10 cellular contexts compared by ENCODE assay signal in genomic region chr21:44304041-44304738, GRCh38. TPM values are rescaled to one million over a fixed set of nuclear protein-coding genes. Genes with fewer than 3 reads are reported as not detected.
DNase-seq lines count a peak whose midpoint lies in the region; ATAC-seq and TF ChIP-seq lines count a peak whose summit lies in the region.
"Had no signal": no experiment of that assay in that cellular context is flagged by ENCODE, and none has a peak within 500 bp of the region (broad histone marks: within the 10 kb centered on the region; RNA-seq: fewer than 3 reads in every experiment).

No MANE protein-coding gene starts in this region.

- no peaks in the 10 kb centered on the region for H3K9me3 ChIP-seq in suprapubic skin

- POLR2A ChIA-PET in activated CD4-positive, alpha-beta memory T cell treated with anti-CD3 and anti-CD28 coated beads, Interleukin-2, amount 10 ng/mL, durations not matched to agents 7 days and 5 days (lab: Charles Lee) = interaction anchor here (2.1 kb wide), 1 partner anchor 11 kb away, joined by 7 read pairs; no protein-coding TSS in a partner anchor
- POLR2A ChIA-PET in activated CD4-positive, alpha-beta memory T cell treated with anti-CD3 and anti-CD28 coated beads for 36 hours (lab: Charles Lee) = interaction anchor here (1.4 kb wide), 1 partner anchor 25 kb away, joined by 5 read pairs; no protein-coding TSS in a partner anchor

- ATAC-seq in HG03469 (IDR thresholded peaks at IDR 0.05; ENCODE audit: unreplicated experiment) = no peak
- ATAC-seq: natural killer cell treated with Interleukin-12 subunit alpha and Interleukin-12 subunit beta and Interleukin-15 and Interleukin-18, amount 100 ng/mL, for 72 hours had no signal

- H3K4me3 Mint-ChIP-seq in activated CD4-positive, alpha-beta memory T cell treated with anti-CD3 and anti-CD28 coated beads, Interleukin-2, amount 10 ng/mL, durations not matched to agents 7 days and 5 days = no peak overlapping the region
- no peak overlapping the region for H3K4me3 Mint-ChIP-seq in activated CD4-positive, alpha-beta memory T cell treated with anti-CD3 and anti-CD28 coated beads for 36 hours
- H3K4me3 Mint-ChIP-seq: natural killer cell treated with Interleukin-12 subunit alpha and Interleukin-12 subunit beta and Interleukin-15 and Interleukin-18, amount 100 ng/mL, for 72 hours had no signal

- H3K4me1 ChIP-seq in suprapubic skin = peaks cover 65% of the 10 kb centered on the region

- peak overlapping the region; percentile 80 for H3K27ac Mint-ChIP-seq in activated CD4-positive, alpha-beta memory T cell treated with anti-CD3 and anti-CD28 coated beads, Interleukin-2, amount 10 ng/mL, durations not matched to agents 7 days and 5 days
- H3K27ac Mint-ChIP-seq in activated CD4-positive, alpha-beta memory T cell treated with anti-CD3 and anti-CD28 coated beads for 36 hours = no peak overlapping the region
- H3K27ac Mint-ChIP-seq: natural killer cell treated with Interleukin-12 subunit alpha and Interleukin-12 subunit beta and Interleukin-15 and Interleukin-18, amount 100 ng/mL, for 72 hours had no signal

- CTCF ChIA-PET in activated CD4-positive, alpha-beta memory T cell treated with anti-CD3 and anti-CD28 coated beads, Interleukin-2, amount 10 ng/mL, durations not matched to agents 7 days and 5 days (lab: Charles Lee) = interaction anchor here (1.4 kb wide), 1 partner anchor 176 kb away, joined by 3 read pairs; no protein-coding TSS in a partner anchor
- CTCF ChIA-PET in activated CD4-positive, alpha-beta memory T cell treated with anti-CD3 and anti-CD28 coated beads for 36 hours (lab: Charles Lee) = interaction anchor here (0.8 to 1.0 kb wide), 4 partner anchors 11 to 152 kb away, joined by 3 read pairs; no protein-coding TSS in a partner anchor

- no peaks in the 10 kb centered on the region for H3K9me3 Mint-ChIP-seq in activated CD4-positive, alpha-beta memory T cell treated with anti-CD3 and anti-CD28 coated beads, Interleukin-2, amount 10 ng/mL, durations not matched to agents 7 days and 5 days
- no peaks in the 10 kb centered on the region for H3K9me3 Mint-ChIP-seq in activated CD4-positive, alpha-beta memory T cell treated with anti-CD3 and anti-CD28 coated beads for 36 hours
- H3K9me3 Mint-ChIP-seq: natural killer cell treated with Interleukin-12 subunit alpha and Interleukin-12 subunit beta and Interleukin-15 and Interleukin-18, amount 100 ng/mL, for 72 hours had no signal

- TF ChIP-seq POLR2A in suprapubic skin (IDR thresholded peaks at IDR 0.05) = no peak

- whole genome bisulfite sequencing in suprapubic skin = 56% methylated on average over 5 of the region's 18 CpGs

- DNase-seq in activated CD4-positive, alpha-beta memory T cell treated with anti-CD3 and anti-CD28 coated beads, Interleukin-2, amount 10 ng/mL, durations not matched to agents 7 days and 5 days = no peak
- no peak for DNase-seq in activated CD4-positive, alpha-beta memory T cell treated with anti-CD3 and anti-CD28 coated beads for 36 hours
- DNase-seq in caudate nucleus (lab: John Stamatoyannopoulos, UW) (peak in 23 of 61 donors; percentile 13 to 65 (median 45)), midbrain (lab: John Stamatoyannopoulos, UW) (peak; percentile 68), suprapubic skin (ENCODE audit: low spot score in 2 of 2) (no peak), NCI-H1930 (lab: John Stamatoyannopoulos, UW) (no peak), NCI-H1417 treated with DMSO at 0.1 percent for 48 hours (lab: John Stamatoyannopoulos, UW) (no peak)

- intact Hi-C loops in activated CD4-positive, alpha-beta memory T cell treated with anti-CD3 and anti-CD28 coated beads for 36 hours (cut with micrococcal nuclease) = loop anchor here (10.0 kb wide), 1 partner anchor 499 kb away; no protein-coding TSS in a partner anchor

- H3K27ac ChIP-seq in caudate nucleus (ENCODE audit: low read depth, low read length) (peak overlapping the region; percentile 79), suprapubic skin (peak overlapping the region; percentile 23)

- no peaks in the 10 kb centered on the region for H3K27me3 Mint-ChIP-seq in activated CD4-positive, alpha-beta memory T cell treated with anti-CD3 and anti-CD28 coated beads, Interleukin-2, amount 10 ng/mL, durations not matched to agents 7 days and 5 days
- H3K27me3 Mint-ChIP-seq in activated CD4-positive, alpha-beta memory T cell treated with anti-CD3 and anti-CD28 coated beads for 36 hours = no peaks in the 10 kb centered on the region
- H3K27me3 Mint-ChIP-seq: natural killer cell treated with Interleukin-12 subunit alpha and Interleukin-12 subunit beta and Interleukin-15 and Interleukin-18, amount 100 ng/mL, for 72 hours had no signal

- TF ChIP-seq EP300 in suprapubic skin (IDR thresholded peaks at IDR 0.05) = no peak

- TF ChIP-seq CTCF in suprapubic skin (IDR thresholded peaks at IDR 0.05) = no peak

- peaks cover 43% of the 10 kb centered on the region for H3K4me1 Mint-ChIP-seq in activated CD4-positive, alpha-beta memory T cell treated with anti-CD3 and anti-CD28 coated beads, Interleukin-2, amount 10 ng/mL, durations not matched to agents 7 days and 5 days
- peaks cover 37% of the 10 kb centered on the region for H3K4me1 Mint-ChIP-seq in activated CD4-positive, alpha-beta memory T cell treated with anti-CD3 and anti-CD28 coated beads for 36 hours (ENCODE audit: low read depth)

- no peaks in the 10 kb centered on the region for H3K27me3 ChIP-seq in suprapubic skin

- H3K4me3 ChIP-seq in suprapubic skin = no peak overlapping the region

- H3K36me3 ChIP-seq in suprapubic skin = peaks cover 21% of the 10 kb centered on the region

- H3K36me3 Mint-ChIP-seq in activated CD4-positive, alpha-beta memory T cell treated with anti-CD3 and anti-CD28 coated beads, Interleukin-2, amount 10 ng/mL, durations not matched to agents 7 days and 5 days (ENCODE audit: low read depth) = peaks cover 33% of the 10 kb centered on the region
- peaks cover 11% of the 10 kb centered on the region for H3K36me3 Mint-ChIP-seq in activated CD4-positive, alpha-beta memory T cell treated with anti-CD3 and anti-CD28 coated beads for 36 hours
- H3K36me3 Mint-ChIP-seq: natural killer cell treated with Interleukin-12 subunit alpha and Interleukin-12 subunit beta and Interleukin-15 and Interleukin-18, amount 100 ng/mL, for 72 hours had no signal

RNA-seq across cellular contexts. Expression of gene PFKL, which starts 4.3 kb away (rescaled TPM):
- 100 to 1,000 TPM; 218 to 221 TPM for total RNA-seq in activated CD4-positive, alpha-beta memory T cell treated with anti-CD3 and anti-CD28 coated beads, Interleukin-2, amount 10 ng/mL, durations not matched to agents 7 days and 5 days
- 100 to 1,000 TPM; 197 to 210 TPM for total RNA-seq in activated CD4-positive, alpha-beta memory T cell treated with anti-CD3 and anti-CD28 coated beads for 36 hours
- 100 to 1,000 TPM in 3 of 4 donors, 10 to 100 TPM in 1; 92.8 to 121 (median 117) TPM for total RNA-seq in suprapubic skin

RNA-seq across cellular contexts. Expression of gene AIRE, which starts 18.5 kb away (rescaled TPM):
- total RNA-seq in activated CD4-positive, alpha-beta memory T cell treated with anti-CD3 and anti-CD28 coated beads, Interleukin-2, amount 10 ng/mL, durations not matched to agents 7 days and 5 days = under 1 TPM; 0.48 to 0.58 TPM
- not detected for total RNA-seq in activated CD4-positive, alpha-beta memory T cell treated with anti-CD3 and anti-CD28 coated beads for 36 hours
- total RNA-seq in suprapubic skin = not detected
- total RNA-seq: HT1080; natural killer cell treated with Interleukin-12 subunit alpha and Interleukin-12 subunit beta and Interleukin-15 and Interleukin-18, amount 100 ng/mL, for 72 hours had no signal

RNA-seq across cellular contexts. Expression of gene CFAP410, which starts 35.0 kb away (rescaled TPM):
- 10 to 100 TPM; 14.2 to 15.5 TPM for total RNA-seq in activated CD4-positive, alpha-beta memory T cell treated with anti-CD3 and anti-CD28 coated beads, Interleukin-2, amount 10 ng/mL, durations not matched to agents 7 days and 5 days
- total RNA-seq in activated CD4-positive, alpha-beta memory T cell treated with anti-CD3 and anti-CD28 coated beads for 36 hours = 10 to 100 TPM; 11.1 to 11.7 TPM
- total RNA-seq in suprapubic skin = 10 to 100 TPM; 22.6 to 45.5 (median 27.3) TPM

RNA-seq across cellular contexts. Expression of gene DNMT3L, which starts 42.5 kb away (rescaled TPM):
- total RNA-seq in activated CD4-positive, alpha-beta memory T cell treated with anti-CD3 and anti-CD28 coated beads, Interleukin-2, amount 10 ng/mL, durations not matched to agents 7 days and 5 days = not detected
- not detected for total RNA-seq in activated CD4-positive, alpha-beta memory T cell treated with anti-CD3 and anti-CD28 coated beads for 36 hours
- not detected for total RNA-seq in suprapubic skin
- total RNA-seq: HT1080; natural killer cell treated with Interleukin-12 subunit alpha and Interleukin-12 subunit beta and Interleukin-15 and Interleukin-18, amount 100 ng/mL, for 72 hours had no signal

RNA-seq across cellular contexts. Expression of gene TRPM2, which starts 49.2 kb away (rescaled TPM):
- total RNA-seq in activated CD4-positive, alpha-beta memory T cell treated with anti-CD3 and anti-CD28 coated beads, Interleukin-2, amount 10 ng/mL, durations not matched to agents 7 days and 5 days = 10 to 100 TPM; 13.7 to 14.8 TPM
- 1 to 10 TPM; 1.6 to 1.9 TPM for total RNA-seq in activated CD4-positive, alpha-beta memory T cell treated with anti-CD3 and anti-CD28 coated beads for 36 hours
- total RNA-seq in suprapubic skin = 1 to 10 TPM; 2.5 to 4.2 (median 3.2) TPM
